ENCODE assay signal across 9 cellular contexts in the genomic region with DNA sequence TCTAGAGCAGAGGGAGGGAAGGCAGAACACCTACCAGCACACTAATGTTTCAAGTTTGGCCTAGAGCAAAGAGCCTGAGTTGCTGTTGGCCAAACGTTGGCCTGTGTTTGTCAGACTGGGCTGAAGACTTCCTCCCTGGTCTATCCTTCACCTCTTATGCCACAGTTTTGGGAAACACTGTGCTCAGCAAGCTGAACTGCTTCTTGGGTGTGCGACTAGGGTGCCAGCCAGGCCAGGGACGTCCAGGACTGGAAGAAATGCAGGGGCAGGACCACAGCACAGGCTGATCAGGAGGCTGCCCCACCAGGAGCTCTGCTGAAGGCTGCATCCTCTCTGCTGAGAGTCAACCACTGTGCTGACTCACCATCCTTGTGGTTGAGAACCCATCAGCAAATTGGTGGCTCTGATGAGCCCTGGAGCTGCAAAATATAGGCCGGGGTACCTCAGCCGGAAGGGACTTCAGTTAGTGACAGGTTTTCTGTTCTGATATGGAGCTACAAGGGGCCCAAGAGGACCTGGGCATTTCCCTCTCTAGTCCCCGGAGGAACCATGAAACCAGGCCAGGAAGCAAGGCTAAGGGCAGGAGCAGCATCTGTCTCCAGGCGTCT.
A peak's percentile ranks its signal among the peaks of the same experiment; 100 is the strongest.
DNase-seq lines count a peak whose midpoint lies in the region; ATAC-seq and TF ChIP-seq lines count a peak whose summit lies in the region.
"Had no signal": no experiment of that assay in that cellular context is flagged by ENCODE, and none has a peak within 500 bp of the region (broad histone marks: within the 10 kb centered on the region; RNA-seq: fewer than 3 reads in every experiment).

No MANE protein-coding gene starts in this region.

- DNase-seq in AG08396 (ENCODE audit: low spot score) (peak; percentile 54), KG1 (lab: John Stamatoyannopoulos, UW) (peak; percentile 53), activated T-cell treated with anti-CD3 and anti-CD28 coated beads for 4 hours (peak; percentile 57), osteoblast (ENCODE audit: insufficient read length, low spot score, missing footprints) (peak; percentile 78), NCI-H1105 (lab: John Stamatoyannopoulos, UW) (no peak), omental fat pad (ENCODE audit: low spot score) (no peak), NCI-H146 treated with DMSO at 0.1 percent for 48 hours (lab: John Stamatoyannopoulos, UW; ENCODE audit: unreplicated experiment) (no peak)
- DNase-seq: right cardiac atrium had no signal

- no peaks in the 10 kb centered on the region for H3K9me3 ChIP-seq in osteoblast (ENCODE audit: low read depth, low read length)

- no peak overlapping the region for H3K27ac ChIP-seq in osteoblast (ENCODE audit: low read depth, low read length)

- no peaks in the 10 kb centered on the region for H3K4me1 ChIP-seq in osteoblast (ENCODE audit: insufficient read depth, low read length)

- H3K79me2 ChIP-seq in osteoblast (ENCODE audit: insufficient read depth, low read length) = no peaks in the 10 kb centered on the region

- peak; percentile 39 for ATAC-seq in GM19468 (IDR thresholded peaks at IDR 0.05; ENCODE audit: extremely low read depth, unreplicated experiment)
- no peak for ATAC-seq in omental fat pad (ENCODE audit: low FRiP score)

- H3K36me3 ChIP-seq in osteoblast (ENCODE audit: insufficient read depth, low read length) = no peaks in the 10 kb centered on the region

- H3K4me3 ChIP-seq in osteoblast (ENCODE audit: insufficient read depth, low read length) = no peak overlapping the region

- peak overlapping the region; percentile 53 for H2AFZ ChIP-seq in osteoblast (ENCODE audit: low read length)

- TF ChIP-seq CTCF in osteoblast (IDR thresholded peaks at IDR 0.05; ENCODE audit: extremely low read depth, low read depth, low read length) (no peak), omental fat pad (IDR thresholded peaks at IDR 0.05) (no peak)

- no peak overlapping the region for H3K4me2 ChIP-seq in osteoblast (ENCODE audit: insufficient read depth, low read length)

- H3K27me3 ChIP-seq in osteoblast (ENCODE audit: insufficient read depth, low read length) = no peaks in the 10 kb centered on the region

- no peaks in the 10 kb centered on the region for H4K20me1 ChIP-seq in osteoblast (ENCODE audit: insufficient read depth, low read length)

Comparison
In these comparisons a context has a peak if more than half of its experiments do, and no peak if none do; other contexts are left out.
1. DNase-seq: peak in AG08396 (single experiment), KG1 (single experiment), activated T-cell treated with anti-CD3 and anti-CD28 coated beads for 4 hours (single experiment) and osteoblast (single experiment); none in NCI-H1105 (single experiment), omental fat pad (single experiment) and NCI-H146 treated with DMSO at 0.1 percent for 48 hours (single experiment).